1 cellular context compared by ENCODE assay signal in the genomic region with DNA sequence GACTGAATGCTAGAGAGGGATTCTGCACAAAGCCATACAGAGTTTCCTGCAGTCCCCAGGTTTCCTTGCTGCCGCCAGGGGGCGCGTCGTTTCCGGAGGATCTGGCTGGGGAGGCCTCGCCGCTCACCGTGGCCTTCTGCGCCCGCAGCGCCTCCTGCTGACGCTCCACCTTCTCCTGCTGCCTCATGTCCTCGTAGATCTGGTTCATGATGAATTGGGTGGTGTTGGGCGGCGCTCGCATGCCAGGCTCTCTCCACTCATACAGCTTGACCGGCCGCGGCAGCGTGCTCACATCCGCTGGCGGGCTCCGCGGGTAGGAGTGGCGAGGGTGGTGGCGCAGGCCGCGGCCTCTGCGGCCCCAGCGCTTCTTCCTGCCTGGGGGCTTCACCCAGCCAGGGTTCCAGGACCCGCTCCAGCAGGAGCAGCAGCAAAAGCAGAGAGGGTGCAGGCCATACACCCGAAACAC.
A peak's percentile ranks its signal among the peaks of the same experiment; 100 is the strongest.
TF ChIP-seq lines count a peak whose summit lies in the region.

No MANE protein-coding gene starts in this region.

TF ChIP-seq in GM23338, 12 proteins besides CTCF, POLR2A, EP300 and RAD21 (continued from another document):
- TF ChIP-seq, protein P1, sequence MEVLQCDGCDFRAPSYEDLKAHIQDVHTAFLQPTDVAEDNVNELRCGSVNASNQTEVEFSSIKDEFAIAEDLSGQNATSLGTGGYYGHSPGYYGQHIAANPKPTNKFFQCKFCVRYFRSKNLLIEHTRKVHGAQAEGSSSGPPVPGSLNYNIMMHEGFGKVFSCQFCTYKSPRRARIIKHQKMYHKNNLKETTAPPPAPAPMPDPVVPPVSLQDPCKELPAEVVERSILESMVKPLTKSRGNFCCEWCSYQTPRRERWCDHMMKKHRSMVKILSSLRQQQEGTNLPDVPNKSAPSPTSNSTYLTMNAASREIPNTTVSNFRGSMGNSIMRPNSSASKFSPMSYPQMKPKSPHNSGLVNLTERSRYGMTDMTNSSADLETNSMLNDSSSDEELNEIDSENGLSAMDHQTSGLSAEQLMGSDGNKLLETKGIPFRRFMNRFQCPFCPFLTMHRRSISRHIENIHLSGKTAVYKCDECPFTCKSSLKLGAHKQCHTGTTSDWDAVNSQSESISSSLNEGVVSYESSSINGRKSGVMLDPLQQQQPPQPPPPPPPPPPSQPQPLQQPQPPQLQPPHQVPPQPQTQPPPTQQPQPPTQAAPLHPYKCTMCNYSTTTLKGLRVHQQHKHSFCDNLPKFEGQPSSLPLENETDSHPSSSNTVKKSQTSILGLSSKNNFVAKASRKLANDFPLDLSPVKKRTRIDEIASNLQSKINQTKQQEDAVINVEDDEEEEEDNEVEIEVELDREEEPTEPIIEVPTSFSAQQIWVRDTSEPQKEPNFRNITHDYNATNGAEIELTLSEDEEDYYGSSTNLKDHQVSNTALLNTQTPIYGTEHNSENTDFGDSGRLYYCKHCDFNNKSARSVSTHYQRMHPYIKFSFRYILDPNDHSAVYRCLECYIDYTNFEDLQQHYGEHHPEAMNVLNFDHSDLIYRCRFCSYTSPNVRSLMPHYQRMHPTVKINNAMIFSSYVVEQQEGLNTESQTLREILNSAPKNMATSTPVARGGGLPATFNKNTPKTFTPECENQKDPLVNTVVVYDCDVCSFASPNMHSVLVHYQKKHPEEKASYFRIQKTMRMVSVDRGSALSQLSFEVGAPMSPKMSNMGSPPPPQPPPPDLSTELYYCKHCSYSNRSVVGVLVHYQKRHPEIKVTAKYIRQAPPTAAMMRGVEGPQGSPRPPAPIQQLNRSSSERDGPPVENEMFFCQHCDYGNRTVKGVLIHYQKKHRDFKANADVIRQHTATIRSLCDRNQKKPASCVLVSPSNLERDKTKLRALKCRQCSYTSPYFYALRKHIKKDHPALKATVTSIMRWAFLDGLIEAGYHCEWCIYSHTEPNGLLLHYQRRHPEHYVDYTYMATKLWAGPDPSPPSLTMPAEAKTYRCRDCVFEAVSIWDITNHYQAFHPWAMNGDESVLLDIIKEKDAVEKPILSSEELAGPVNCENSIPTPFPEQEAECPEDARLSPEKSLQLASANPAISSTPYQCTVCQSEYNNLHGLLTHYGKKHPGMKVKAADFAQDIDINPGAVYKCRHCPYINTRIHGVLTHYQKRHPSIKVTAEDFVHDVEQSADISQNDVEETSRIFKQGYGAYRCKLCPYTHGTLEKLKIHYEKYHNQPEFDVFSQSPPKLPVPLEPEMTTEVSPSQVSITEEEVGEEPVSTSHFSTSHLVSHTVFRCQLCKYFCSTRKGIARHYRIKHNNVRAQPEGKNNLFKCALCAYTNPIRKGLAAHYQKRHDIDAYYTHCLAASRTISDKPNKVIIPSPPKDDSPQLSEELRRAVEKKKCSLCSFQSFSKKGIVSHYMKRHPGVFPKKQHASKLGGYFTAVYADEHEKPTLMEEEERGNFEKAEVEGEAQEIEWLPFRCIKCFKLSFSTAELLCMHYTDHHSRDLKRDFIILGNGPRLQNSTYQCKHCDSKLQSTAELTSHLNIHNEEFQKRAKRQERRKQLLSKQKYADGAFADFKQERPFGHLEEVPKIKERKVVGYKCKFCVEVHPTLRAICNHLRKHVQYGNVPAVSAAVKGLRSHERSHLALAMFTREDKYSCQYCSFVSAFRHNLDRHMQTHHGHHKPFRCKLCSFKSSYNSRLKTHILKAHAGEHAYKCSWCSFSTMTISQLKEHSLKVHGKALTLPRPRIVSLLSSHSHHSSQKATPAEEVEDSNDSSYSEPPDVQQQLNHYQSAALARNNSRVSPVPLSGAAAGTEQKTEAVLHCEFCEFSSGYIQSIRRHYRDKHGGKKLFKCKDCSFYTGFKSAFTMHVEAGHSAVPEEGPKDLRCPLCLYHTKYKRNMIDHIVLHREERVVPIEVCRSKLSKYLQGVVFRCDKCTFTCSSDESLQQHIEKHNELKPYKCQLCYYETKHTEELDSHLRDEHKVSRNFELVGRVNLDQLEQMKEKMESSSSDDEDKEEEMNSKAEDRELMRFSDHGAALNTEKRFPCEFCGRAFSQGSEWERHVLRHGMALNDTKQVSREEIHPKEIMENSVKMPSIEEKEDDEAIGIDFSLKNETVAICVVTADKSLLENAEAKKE (CRISPR knock-in tag; IDR thresholded peaks at IDR 0.05): 0 out of 2 replicates have a peak, but pooled peaks have one; percentile 55
